13 cellular contexts compared by ENCODE assay signal in the genomic region with DNA sequence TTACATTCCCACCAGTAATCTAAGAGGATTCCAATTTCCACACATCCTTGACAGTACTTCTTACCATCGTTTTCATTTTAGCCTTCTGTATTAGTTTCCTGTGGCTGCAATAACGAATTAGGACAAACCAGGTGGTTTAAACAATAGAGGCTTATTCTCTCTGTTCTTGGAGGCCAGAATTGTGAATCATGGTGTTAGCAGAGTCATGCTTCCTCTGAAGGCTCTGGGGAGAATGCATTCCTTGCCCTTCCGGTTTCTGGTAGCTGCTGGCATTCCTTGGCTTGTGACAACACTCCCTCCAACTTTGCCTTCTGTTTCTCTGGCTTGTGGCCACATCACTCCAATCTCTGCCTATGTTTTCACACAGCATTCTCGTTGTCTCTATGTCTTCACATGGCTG. TPM values are rescaled to one million over a fixed set of nuclear protein-coding genes. Genes with fewer than 3 reads are reported as not detected.
DNase-seq lines count a peak whose midpoint lies in the region; ATAC-seq and TF ChIP-seq lines count a peak whose summit lies in the region.
"Had no signal": no experiment of that assay in that cellular context is flagged by ENCODE, and none has a peak within 500 bp of the region (broad histone marks: within the 10 kb centered on the region; RNA-seq: fewer than 3 reads in every experiment).

No MANE protein-coding gene starts in this region.

- H3K27ac ChIP-seq in GM23338 (ENCODE audit: low read depth) = no peak overlapping the region
- peak overlapping the region; percentile 18; the same call in 1 of the 2 replicates for H3K27ac ChIP-seq in Panc1 (ENCODE audit: low read length)
- H3K27ac ChIP-seq in epithelial cell of prostate = peak overlapping the region; percentile 83
- no peak overlapping the region for H3K27ac ChIP-seq in testis

- POLR2A ChIA-PET in Panc1 (lab: Charles Lee) = no interaction called here

- H3K36me3 ChIP-seq in GM23338 (ENCODE audit: insufficient read depth) (peaks cover 9% of the 10 kb centered on the region; the same call in 1 of the 2 replicates), Panc1 (ENCODE audit: control insufficient read depth, insufficient read depth, low read length) (no peaks in the 10 kb centered on the region; the same call in 1 of the 2 replicates), testis (ENCODE audit: low read depth, missing control alignments) (no peaks in the 10 kb centered on the region)

- peaks cover 9% of the 10 kb centered on the region; the same call in 2 of the 3 replicates for H3K4me1 Mint-ChIP-seq in GM23338

- H3K36me3 Mint-ChIP-seq in GM23338 (ENCODE audit: low read depth) = peaks cover 27% of the 10 kb centered on the region

- TF ChIP-seq POLR2A in testis (IDR thresholded peaks at IDR 0.05) = no peak

- intact Hi-C loops in Panc1 (cut with micrococcal nuclease; ENCODE audit: unreplicated experiment) = no loop called here
- intact Hi-C loops in testis (cut with DNase I; ENCODE audit: low total_unique reads) = no loop called here

- no peaks in the 10 kb centered on the region for H3K27me3 Mint-ChIP-seq in GM23338 (ENCODE audit: insufficient read depth, low read depth, poor library complexity)

- H3K4me1 ChIP-seq in GM23338 (ENCODE audit: insufficient read depth) (peaks cover 7% of the 10 kb centered on the region; the same call in 1 of the 2 replicates), Panc1 (ENCODE audit: control insufficient read depth, insufficient read depth, low read length) (no peaks in the 10 kb centered on the region; the same call in 1 of the 2 replicates), testis (no peaks in the 10 kb centered on the region)

- no peak; the same call in 2 of the 3 replicates for ATAC-seq in GM23338
- peak; percentile 89 for ATAC-seq in Panc1
- no peak for ATAC-seq in GM19035 (IDR thresholded peaks at IDR 0.05; ENCODE audit: unreplicated experiment)
- ATAC-seq: sciatic nerve had no signal

- no TSS peak for BruUV-seq in Panc1 (replicated peaks; lab: Mats Ljungman, UMichigan)

- no peak overlapping the region for H3K4me3 ChIP-seq in GM23338
- no peak overlapping the region for H3K4me3 ChIP-seq in Panc1 (ENCODE audit: low read depth in 2 of 2, low read length in 2 of 2)
- no peak overlapping the region for H3K4me3 ChIP-seq in testis

- CTCF ChIA-PET in Panc1 (lab: Charles Lee) = no interaction called here

- peak overlapping the region; percentile 87 for H3K27ac Mint-ChIP-seq in GM23338

- no peaks in the 10 kb centered on the region; the same call in 1 of the 2 replicates for H4K20me1 ChIP-seq in GM23338 (replicated peaks; ENCODE audit: insufficient read depth)

- no peak overlapping the region for H3K4me3 Mint-ChIP-seq in GM23338

- H2AFZ ChIP-seq in GM23338 = no peak overlapping the region

- DNase-seq in GM23338 (ENCODE audit: low spot score) = peak; percentile 21
- DNase-seq in Panc1 (ENCODE audit: low read depth, low spot score) = no peak
- peak; percentile 77 for DNase-seq in epithelial cell of prostate (ENCODE audit: low read depth, low spot score)
- DNase-seq in non-pigmented ciliary epithelial cell (ENCODE audit: low read depth) = peak; percentile 85
- DNase-seq in activated naive CD4-positive, alpha-beta T cell treated with Interleukin-2 at 50 U/mL for 16 hours = no peak
- no peak for DNase-seq in testis
- DNase-seq: activated T-cell treated with anti-CD3 and anti-CD28 coated beads, Interleukin-2, amount 50 U/mL, for 48 hours; cerebellar nuclear complex; hippocampal formation; midbrain; NCI-H1694 had no signal

- H3K79me2 ChIP-seq in GM23338 (replicated peaks; ENCODE audit: insufficient read depth) = peaks cover 6% of the 10 kb centered on the region; the same call in 1 of the 2 replicates

- H3K9me3 Mint-ChIP-seq in GM23338 = 0 out of 3 replicates have a peak, but pooled peaks cover 2% of the 10 kb centered on the region

- in situ Hi-C loops in Panc1 (cut with HindIII; ENCODE audit: low pct_unique_long_range_greater_than_20kb, low sequenced_read_pairs) = no loop called here

- H3K4me2 ChIP-seq in GM23338 = no peak overlapping the region

- no peaks in the 10 kb centered on the region for H3K9me3 ChIP-seq in Panc1 (ENCODE audit: control insufficient read depth, insufficient read depth, low read depth, low read length)
- H3K9me3 ChIP-seq in testis = no peaks in the 10 kb centered on the region

- WGBS in testis, 2 donors = 80 to 89% methylated on average over 4 of the region's 4 CpGs

- no peaks in the 10 kb centered on the region for H3K27me3 ChIP-seq in GM23338 (ENCODE audit: insufficient read depth)
- H3K27me3 ChIP-seq in Panc1 (ENCODE audit: control insufficient read depth, insufficient read depth, low read length) = no peaks in the 10 kb centered on the region
- H3K27me3 ChIP-seq in testis = no peaks in the 10 kb centered on the region

- TF ChIP-seq CTCF in GM23338 (conservative IDR thresholded peaks at IDR 0.05; ENCODE audit: low read depth in 2 of 2) = no peak
- TF ChIP-seq CTCF in Panc1 (IDR thresholded peaks at IDR 0.05) = no peak
- no peak for TF ChIP-seq CTCF in testis (IDR thresholded peaks at IDR 0.05)

- no peaks in the 10 kb centered on the region for H3K9me2 ChIP-seq in GM23338 (ENCODE audit: insufficient read depth)

- H3F3A ChIP-seq in GM23338 (replicated peaks; ENCODE audit: low read depth) = no peaks in the 10 kb centered on the region

TF ChIP-seq in GM23338, 12 proteins besides CTCF, POLR2A, EP300 and RAD21:
- TF ChIP-seq POLR2AphosphoS5 (IDR thresholded peaks at IDR 0.05; ENCODE audit: low read depth) = no peak

RNA-seq across cellular contexts. Expression of a gene that starts 23.5 kb away (rescaled TPM):
- total RNA-seq in GM23338 (2014; rRNA removed; shearing (Covaris generic)) = 12.9 and 14.2 TPM in 2 replicates
- polyA plus RNA-seq in GM23338 (2016; fragmentation: Nextera tagmentation; extraction: Ambion mirVana) (10.9 and 14.7 TPM in 2 replicates), testis (ENCODE audit: insufficient read depth, low read depth, low replicate concordance) (4.9 TPM)
- total RNA-seq in Panc1 (2021; ENCODE audit: unreplicated experiment) (27.7 TPM), testis (10 to 100 TPM in 1 of 2 donors, 1 to 10 TPM in 1; 8.4 to 10.2 TPM)
- polyA plus RNA-seq in Panc1 (2012; ENCODE audit: insufficient read length) = 8.6 TPM

RNA-seq across cellular contexts. Expression of a gene that starts 49.7 kb away (rescaled TPM):
- 0.39 and 3.4 TPM in 2 replicates for total RNA-seq in GM23338 (2014; rRNA removed; shearing (Covaris generic))
- 106 and 116 TPM in 2 replicates for polyA plus RNA-seq in GM23338 (2016; fragmentation: Nextera tagmentation; extraction: Ambion mirVana)
- total RNA-seq in Panc1 (2021; ENCODE audit: unreplicated experiment) = 14.3 TPM
- polyA plus RNA-seq in Panc1 (2012; ENCODE audit: insufficient read length) = 12.8 TPM
- 10 to 100 TPM; 24.8 to 43.3 TPM for total RNA-seq in testis
- polyA plus RNA-seq in testis (ENCODE audit: insufficient read depth, low read depth, low replicate concordance) = 58.6 TPM

RNA-seq across cellular contexts. Expression of a gene that starts 49.9 kb away (rescaled TPM):
- total RNA-seq in GM23338 (2014; rRNA removed; shearing (Covaris generic)) = 35.9 and 43.3 TPM in 2 replicates
- polyA plus RNA-seq in GM23338 (2016; fragmentation: Nextera tagmentation; extraction: Ambion mirVana) = 26.5 and 31.8 TPM in 2 replicates
- total RNA-seq in Panc1 (2021; ENCODE audit: unreplicated experiment) = 21.2 TPM
- polyA plus RNA-seq in Panc1 (2012; ENCODE audit: insufficient read length) = 8.6 TPM
- 10 to 100 TPM; 35.4 to 35.9 TPM for total RNA-seq in testis
- polyA plus RNA-seq in testis (ENCODE audit: insufficient read depth, low read depth, low replicate concordance) = 10.8 TPM

Comparison
In these comparisons a context has a peak if more than half of its experiments do, and no peak if none do; other contexts are left out.
1. DNase-seq: peak in GM23338 (single experiment), epithelial cell of prostate (single experiment) and non-pigmented ciliary epithelial cell (single experiment); none in Panc1 (single experiment), activated naive CD4-positive, alpha-beta T cell treated with Interleukin-2 at 50 U/mL for 16 hours (single experiment) and testis (single experiment).
2. H3K27ac ChIP-seq: peak in Panc1 (single experiment) and epithelial cell of prostate (single experiment); none in GM23338 (single experiment) and testis (0 of 2).